19 cellular contexts compared by ENCODE assay signal in the genomic region with DNA sequence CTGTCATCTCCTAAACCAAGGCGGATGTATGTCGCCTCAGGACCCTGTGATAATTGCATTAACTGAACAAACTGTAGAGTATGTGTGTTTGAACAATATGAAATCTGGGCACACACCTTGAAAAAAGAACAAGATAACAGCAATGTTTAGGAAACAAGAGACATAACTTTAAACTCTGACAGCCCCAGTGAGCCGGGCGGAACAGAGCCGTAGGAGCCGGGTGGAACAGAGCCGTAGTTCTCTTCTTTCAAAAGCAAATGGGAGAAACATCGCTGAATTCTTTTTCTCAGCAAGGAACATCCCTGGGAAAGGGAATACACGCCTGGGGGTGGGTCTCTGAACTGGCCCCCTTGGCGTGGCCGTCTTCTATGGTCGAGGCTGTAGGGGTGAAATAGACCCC. TPM values are rescaled to one million over a fixed set of nuclear protein-coding genes. Genes with fewer than 3 reads are reported as not detected.
DNase-seq lines count a peak whose midpoint lies in the region; FAIRE-seq and TF ChIP-seq lines count a peak whose summit lies in the region.
"Had no signal": no experiment of that assay in that cellular context is flagged by ENCODE, and none has a peak within 500 bp of the region (broad histone marks: within the 10 kb centered on the region; RNA-seq: fewer than 3 reads in every experiment).

No MANE protein-coding gene starts in this region.

- H3K14ac ChIP-seq in H1 (ENCODE audit: insufficient read length), result no peak overlapping the region
- H3K14ac ChIP-seq in neuronal stem cell (ENCODE audit: low read length), result no peak overlapping the region

- no peaks in the 10 kb centered on the region; the same call in 1 of the 2 replicates for H3K23me2 ChIP-seq in H1 (ENCODE audit: low read depth, low read length)

- H2AK5ac ChIP-seq in H1 (ENCODE audit: low read depth, low read length), result no peak overlapping the region
- H2AK5ac ChIP-seq in neuronal stem cell (ENCODE audit: low read depth, low read length), result no peak overlapping the region

- POLR2A ChIA-PET in H1 (lab: Charles Lee; ENCODE audit: partially characterized antibody), result interaction anchor here (1.1 to 1.2 kb wide), 3 partner anchors 20 to 315 kb away, joined by 3 read pairs; a partner anchor contains a TSS

- TF ChIP-seq POLR2A in H1 (IDR thresholded peaks at IDR 0.05; ENCODE audit: control extremely low read depth in 1 of 2, low read depth in 2 of 2, low read length in 2 of 2), result no peak

- H3K4me2 ChIP-seq in H1 (ENCODE audit: insufficient read depth in 1 of 2, low read depth in 2 of 2, low read length in 2 of 2), result peak overlapping the region; percentile 28 to 62
- no peak overlapping the region for H3K4me2 ChIP-seq in neuronal stem cell (ENCODE audit: insufficient read depth, low read length, poor library complexity, severe bottlenecking)

- H3K9me3 ChIP-seq in H1 (ENCODE audit: insufficient read depth in 2 of 2, low read depth in 1 of 2, low read length in 1 of 2) (peaks cover 3 to 7% of the 10 kb centered on the region in 2 experiments; a peak in 1 of 4 replicates), neuronal stem cell (replicated peaks in 1 of 2; ENCODE audit: control insufficient read depth in 2 of 2, insufficient read depth in 1 of 2, low read depth in 1 of 2, low read length in 2 of 2) (no peaks in the 10 kb centered on the region), MG63 (no peaks in the 10 kb centered on the region)
- H3K9me3 ChIP-seq: Caco-2, SJCRH30 had no signal

- no peak overlapping the region for H3K18ac ChIP-seq in H1 (ENCODE audit: extremely low read depth, low read length)
- H3K18ac ChIP-seq in neuronal stem cell (ENCODE audit: low read length), result no peak overlapping the region

- TF ChIP-seq EP300 in H1 (IDR thresholded peaks at IDR 0.05; ENCODE audit: borderline replicate concordance in 1 of 2, low read depth in 2 of 2, low read length in 2 of 2), result no peak

- no peak overlapping the region for H2BK5ac ChIP-seq in H1 (ENCODE audit: low read depth, low read length)
- H2BK5ac ChIP-seq in neuronal stem cell (ENCODE audit: low read length), result no peak overlapping the region

- H4K91ac ChIP-seq in H1 (replicated peaks; ENCODE audit: insufficient read length, low read length), result no peak overlapping the region
- H4K91ac ChIP-seq in neuronal stem cell (ENCODE audit: low read depth, low read length, poor library complexity), result no peak overlapping the region

- no peaks in the 10 kb centered on the region for H4K20me1 ChIP-seq in H1 (replicated peaks in 1 of 2; ENCODE audit: control insufficient read depth in 1 of 2, insufficient read depth in 2 of 2, low read length in 2 of 2)

- DNase-seq in ELF-1 (ENCODE audit: low read depth, low spot score) (peak; percentile 79), NCI-H82 (lab: John Stamatoyannopoulos, UW) (peak; percentile 82), H1 (ENCODE audit: low read depth in 1 of 2, low spot score in 2 of 2) (no peak), neuronal stem cell (ENCODE audit: low spot score) (no peak), T-helper 1 cell (no peak), MG63 (no peak)
- DNase-seq in stimulated activated CD4-positive, alpha-beta T cell treated with anti-CD3 and anti-CD28 coated beads, Interleukin-4, amount 100 ng/mL, for 1 hour, result no peak
- DNase-seq in stimulated activated CD8-positive, alpha-beta memory T cell treated with anti-CD3 and anti-CD28 coated beads, Interleukin-4, amount 100 ng/mL, for 48 hours, result no peak
- DNase-seq: Caco-2, NCI-H1436 treated with DMSO at 0.1 percent for 48 hours, NCI-H2081, NCI-H524, SJCRH30 had no signal

- H3K4me1 ChIP-seq in H1 (replicated peaks in 1 of 4; ENCODE audit: control insufficient read depth in 3 of 4, insufficient read depth in 4 of 4, low read length in 3 of 4) (peaks cover 0 to 2% (median 0%) of the 10 kb centered on the region in 4 experiments; a peak in 1 of 7 replicates), neuronal stem cell (ENCODE audit: control insufficient read depth in 2 of 2, insufficient read depth in 1 of 2, low read depth in 1 of 2, low read length in 2 of 2) (no peaks in the 10 kb centered on the region)
- H3K4me1 ChIP-seq: Caco-2, SJCRH30 had no signal

- CTCF ChIA-PET in H1 (lab: Charles Lee; ENCODE audit: partially characterized antibody), result no interaction called here

- TF ChIP-seq RAD21 in H1 (IDR thresholded peaks at IDR 0.05 in 1 of 2, conservative IDR thresholded peaks at IDR 0.05 in 1 of 2; ENCODE audit: low read depth in 2 of 2, low read length in 2 of 2), result no peak

- H3K4me3 ChIP-seq in H1 (ENCODE audit: extremely low read depth in 1 of 4, insufficient read depth in 2 of 4, low read depth in 3 of 4, low read length in 4 of 4), result peak overlapping the region in 1 of 4 experiments; percentile 42; a peak in 2 of 8 replicates
- no peak overlapping the region for H3K4me3 ChIP-seq in neuronal stem cell (ENCODE audit: low read length in 2 of 2)
- no peak overlapping the region for H3K4me3 ChIP-seq in MG63
- H3K4me3 ChIP-seq: GM12878, SJCRH30 had no signal

- H3K36me3 ChIP-seq in H1 (ENCODE audit: control insufficient read depth in 2 of 4, insufficient read depth in 4 of 4, low read length in 3 of 4), result no peaks in the 10 kb centered on the region
- no peaks in the 10 kb centered on the region for H3K36me3 ChIP-seq in neuronal stem cell (replicated peaks in 1 of 2; ENCODE audit: control insufficient read depth in 2 of 2, insufficient read depth in 2 of 2, low read length in 2 of 2)
- no peaks in the 10 kb centered on the region for H3K36me3 ChIP-seq in MG63
- H3K36me3 ChIP-seq: SJCRH30 had no signal

- H4K5ac ChIP-seq in H1 (ENCODE audit: insufficient read length, low read depth, low read length), result no peak overlapping the region

- H3K9ac ChIP-seq in H1 (replicated peaks in 1 of 4; ENCODE audit: extremely low read depth in 1 of 4, low read depth in 3 of 4, low read length in 3 of 4), result no peak overlapping the region
- no peak overlapping the region for H3K9ac ChIP-seq in neuronal stem cell (ENCODE audit: low read depth, low read length, poor library complexity)

- WGBS in H1 (ENCODE audit: extremely low coverage in 1 of 2, insufficient coverage in 1 of 2, insufficient read length in 1 of 2, insufficient replicate concordance in 2 of 2, low coverage in 1 of 2, low lambda C conversion rate in 2 of 2, missing lambda C conversion rate in 1 of 2), 2 experiments, result 38% methylated on average over 12 of the region's 12 CpGs; no CpG with 5 or more reads in 1 of the 2 experiments
- WGBS in neuronal stem cell (ENCODE audit: extremely low coverage in 2 of 2, insufficient read length in 2 of 2, insufficient replicate concordance in 1 of 2), 2 donors, result no CpG with 5 or more reads among the region's 12 CpGs

- H2BK120ac ChIP-seq in H1 (replicated peaks; ENCODE audit: low read depth, low read length) (no peak overlapping the region), neuronal stem cell (ENCODE audit: low read depth, low read length) (no peak overlapping the region)

- no peaks in the 10 kb centered on the region for H3K27me3 ChIP-seq in H1 (replicated peaks in 1 of 4; ENCODE audit: control insufficient read depth in 3 of 4, extremely low read depth in 1 of 4, insufficient read depth in 3 of 4, low read length in 3 of 4)
- no peaks in the 10 kb centered on the region for H3K27me3 ChIP-seq in neuronal stem cell (ENCODE audit: control insufficient read depth in 3 of 3, insufficient read depth in 3 of 3, low read depth in 1 of 3, low read length in 3 of 3)
- no peaks in the 10 kb centered on the region for H3K27me3 ChIP-seq in MG63
- H3K27me3 ChIP-seq: SJCRH30 had no signal

- H3K79me1 ChIP-seq in H1 (ENCODE audit: low read depth, low read length) (no peaks in the 10 kb centered on the region), neuronal stem cell (ENCODE audit: low read depth, low read length) (no peaks in the 10 kb centered on the region)

- H4K8ac ChIP-seq in H1 (ENCODE audit: extremely low read depth, insufficient read depth, low read length) (no peak overlapping the region), neuronal stem cell (ENCODE audit: low read depth, low read length) (no peak overlapping the region)

- H2AFZ ChIP-seq in H1 (ENCODE audit: low read length), result no peak overlapping the region
- peak overlapping the region; percentile 40 for H2AFZ ChIP-seq in neuronal stem cell (ENCODE audit: low read length)

- no peak overlapping the region for H3K56ac ChIP-seq in H1 (replicated peaks; ENCODE audit: insufficient read length, low read depth, low read length)

- no peak overlapping the region for H2BK12ac ChIP-seq in H1 (ENCODE audit: low read depth, low read length)
- no peak overlapping the region for H2BK12ac ChIP-seq in neuronal stem cell (ENCODE audit: low read length)

- no peak overlapping the region for H3K4ac ChIP-seq in H1 (replicated peaks; ENCODE audit: insufficient read length, low read depth, low read length)
- no peak overlapping the region for H3K4ac ChIP-seq in neuronal stem cell (ENCODE audit: low read length)

- no peaks in the 10 kb centered on the region for H3K79me2 ChIP-seq in H1 (ENCODE audit: control insufficient read depth in 1 of 2, insufficient read depth in 2 of 2, low read length in 2 of 2)

- H2BK15ac ChIP-seq in H1 (ENCODE audit: low read length) (no peak overlapping the region), neuronal stem cell (ENCODE audit: low read length) (no peak overlapping the region)

- TF ChIP-seq CTCF in H1 (IDR thresholded peaks at IDR 0.05; ENCODE audit: control extremely low read depth in 1 of 3, insufficient read depth in 1 of 3, low read depth in 1 of 3, low read length in 3 of 3), result no peak

- H3K27ac ChIP-seq in H1 (ENCODE audit: low read depth, low read length) (no peak overlapping the region), neuronal stem cell (replicated peaks; ENCODE audit: low read length) (no peak overlapping the region)
- H3K27ac ChIP-seq: C4-2B, RWPE1, SJCRH30 had no signal

- no peak for FAIRE-seq in H1 (lab: Jason Lieb, UNC)
- FAIRE-seq: A204.1, GM12878, GM18507, H54 had no signal

- H3K23ac ChIP-seq in H1 (ENCODE audit: insufficient read length) (no peak overlapping the region), neuronal stem cell (ENCODE audit: low read depth, low read length, poor library complexity) (no peak overlapping the region)

- no peak overlapping the region for H2BK20ac ChIP-seq in H1 (ENCODE audit: low read length)

RNA-seq across cellular contexts. Expression of a gene that starts 31.8 kb away (rescaled TPM):
- total RNA-seq in H1 (2021; fragmentation: NEBNext Ultra II Directional; extraction: Animal tissue kit (Norgen Biotek cat#: 25700)), result 26.1 and 27.8 TPM in 2 replicates
- polyA plus RNA-seq in H1 (2011; rRNA removed), result 5.2 and 6.9 TPM in 2 replicates
- polyA plus RNA-seq in H1 (2011; cell fraction: cytosol; rRNA removed), result 8.8 TPM
- 14.5 TPM for polyA plus RNA-seq in H1 (2011; cell fraction: nucleus; rRNA removed)
- polyA plus RNA-seq in H1 (2012, experiment 1 of 2), result 7.3 to 11.6 TPM (median 9.2 TPM) in 4 replicates
- 0.85 TPM for polyA plus RNA-seq in H1 (2012, experiment 2 of 2)
- 22.0 TPM for polyA plus RNA-seq in H1 (2013, experiment 1 of 2)
- 21.3 TPM for polyA plus RNA-seq in H1 (2013, experiment 2 of 2)
- polyA minus RNA-seq in H1 (2011; rRNA and poly(A)+ RNA removed), result 28.0 and 33.8 TPM in 2 replicates
- 18.3 TPM for polyA minus RNA-seq in H1 (2011; cell fraction: cytosol; rRNA and poly(A)+ RNA removed)
- 73.9 TPM for polyA minus RNA-seq in H1 (2011; cell fraction: nucleus; rRNA and poly(A)+ RNA removed)
- polyA plus RNA-seq in neuronal stem cell (2013, experiment 1 of 2), result 17.8 TPM
- polyA plus RNA-seq in neuronal stem cell (2013, experiment 2 of 2), result 16.5 TPM
- 1.7 and 3.7 TPM in 2 replicates for total RNA-seq in MG63 (2014; rRNA removed; shearing (Covaris generic); ENCODE audit: low replicate concordance)

RNA-seq across cellular contexts. Expression of a gene that starts 39.9 kb away (rescaled TPM):
- 6.8 and 7.9 TPM in 2 replicates for total RNA-seq in H1 (2021; fragmentation: NEBNext Ultra II Directional; extraction: Animal tissue kit (Norgen Biotek cat#: 25700))
- polyA plus RNA-seq in H1 (2011; rRNA removed), result 0.86 and 1.1 TPM in 2 replicates
- 1.4 TPM for polyA plus RNA-seq in H1 (2011; cell fraction: cytosol; rRNA removed)
- polyA plus RNA-seq in H1 (2011; cell fraction: nucleus; rRNA removed), result 1.5 TPM
- polyA plus RNA-seq in H1 (2012, experiment 1 of 2), result 0.61 to 1.5 TPM (median 1.4 TPM) in 4 replicates
- 0.10 TPM for polyA plus RNA-seq in H1 (2012, experiment 2 of 2)
- 5.3 TPM for polyA plus RNA-seq in H1 (2013, experiment 1 of 2)
- polyA plus RNA-seq in H1 (2013, experiment 2 of 2), result 4.3 TPM
- 1.6 and 4.0 TPM in 2 replicates for polyA minus RNA-seq in H1 (2011; rRNA and poly(A)+ RNA removed)
- polyA minus RNA-seq in H1 (2011; cell fraction: cytosol; rRNA and poly(A)+ RNA removed), result 1.8 TPM
- 10.0 TPM for polyA minus RNA-seq in H1 (2011; cell fraction: nucleus; rRNA and poly(A)+ RNA removed)
- polyA plus RNA-seq in neuronal stem cell (2013, experiment 1 of 2), result 4.2 TPM
- polyA plus RNA-seq in neuronal stem cell (2013, experiment 2 of 2), result 4.7 TPM
- total RNA-seq in MG63 (2014; rRNA removed; shearing (Covaris generic); ENCODE audit: low replicate concordance), result 0.07 and 1.4 TPM in 2 replicates

Comparison
In these comparisons a context has a peak if more than half of its experiments do, and no peak if none do; other contexts are left out.
1. DNase-seq: peak in ELF-1 (single experiment) and NCI-H82 (single experiment); none in H1 (0 of 2), neuronal stem cell (single experiment), T-helper 1 cell (0 of 5), stimulated activated CD4-positive, alpha-beta T cell treated with anti-CD3 and anti-CD28 coated beads, Interleukin-4, amount 100 ng/mL, for 1 hour (single experiment), stimulated activated CD8-positive, alpha-beta memory T cell treated with anti-CD3 and anti-CD28 coated beads, Interleukin-4, amount 100 ng/mL, for 48 hours (single experiment) and MG63 (single experiment).